ENCODE assay signal across 1 cellular context in the genomic region with DNA sequence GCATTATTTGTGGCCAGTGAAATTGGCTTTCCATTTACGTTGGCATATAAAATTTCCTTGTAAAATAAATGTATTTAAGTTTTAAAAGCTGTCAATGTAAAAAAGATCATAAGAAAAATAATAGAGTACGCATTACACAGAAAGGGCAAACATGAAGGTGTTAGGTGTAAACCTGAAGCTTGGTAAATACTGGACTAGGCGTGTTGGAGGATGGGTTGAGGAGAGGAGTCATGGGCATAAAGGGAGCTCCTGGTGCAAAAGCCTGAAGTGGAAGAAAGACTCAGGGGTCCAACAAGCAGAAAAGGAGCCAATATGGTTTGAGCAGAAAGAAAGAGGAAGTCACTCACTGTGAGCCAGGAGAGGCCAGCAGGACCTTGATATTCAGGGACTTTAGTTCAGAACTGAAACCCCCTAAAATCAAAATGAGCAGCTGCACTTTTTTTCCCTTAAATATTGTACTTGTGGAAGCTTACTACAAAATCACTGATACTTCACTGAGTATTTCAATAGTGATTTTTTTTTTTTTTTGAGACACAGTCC.
TF ChIP-seq lines count a peak whose summit lies in the region.

No MANE protein-coding gene starts in this region.

TF ChIP-seq in IMR-90, 13 proteins besides CTCF, POLR2A, EP300 and RAD21:
- TF ChIP-seq MAZ (IDR thresholded peaks at IDR 0.05; ENCODE audit: borderline replicate concordance, low read depth, low read length): no peak
- TF ChIP-seq RCOR1 (IDR thresholded peaks at IDR 0.05; ENCODE audit: insufficient replicate concordance, low read length): no peak
- TF ChIP-seq MXI1 (IDR thresholded peaks at IDR 0.05; ENCODE audit: borderline replicate concordance, low read depth, low read length): no peak
- TF ChIP-seq FOS (IDR thresholded peaks at IDR 0.05; ENCODE audit: low read depth, low read length): no peak
- TF ChIP-seq SMC3 (IDR thresholded peaks at IDR 0.05; ENCODE audit: low read depth, low read length): no peak
